15 cellular contexts compared by ENCODE assay signal in the genomic region with DNA sequence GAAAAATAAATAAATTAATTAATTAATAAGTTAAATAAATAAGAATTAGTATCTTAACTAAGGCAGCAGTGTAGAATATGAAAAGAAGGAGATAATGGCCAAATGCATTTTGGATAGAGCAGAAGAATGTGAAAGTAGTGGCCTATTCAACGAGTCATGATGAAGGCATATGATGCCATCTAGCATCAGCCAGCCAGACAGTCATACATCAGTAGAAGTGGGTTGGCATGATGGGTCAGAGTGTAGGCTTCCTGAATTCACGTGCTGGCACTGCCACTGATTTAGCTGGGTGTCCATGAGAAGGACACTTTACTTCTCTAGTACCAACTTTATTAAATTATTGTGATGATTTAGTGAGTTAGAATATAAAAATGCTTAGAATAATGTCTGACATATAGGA.
"Had no signal": no experiment of that assay in that cellular context is flagged by ENCODE, and none has a peak within 500 bp of the region (broad histone marks: within the 10 kb centered on the region; RNA-seq: fewer than 3 reads in every experiment).

No MANE protein-coding gene starts in this region.

- FAIRE-seq: colon, urothelium cell line had no signal

- H3K9ac ChIP-seq: parathyroid adenoma had no signal

- H3K36me3 ChIP-seq: breast epithelium, neutrophil, tibial artery had no signal

- H3K27me3 ChIP-seq: breast epithelium, foreskin keratinocyte, neutrophil, tibial artery had no signal

- H3K9me3 ChIP-seq: breast epithelium, neutrophil, tibial artery had no signal

- H3K27ac ChIP-seq: breast epithelium, foreskin keratinocyte, neutrophil, parathyroid adenoma, tibial artery had no signal

- DNase-seq: activated CD4-positive, alpha-beta T cell treated with anti-CD3 and anti-CD28 coated beads, Interleukin-2, amount 10 ng/mL, durations not matched to agents 7 days and 5 days; activated CD4-positive, CD25-positive, alpha-beta regulatory T cell; activated naive CD4-positive, alpha-beta T cell; activated naive CD8-positive, alpha-beta T cell treated with anti-CD3 and anti-CD28 coated beads, Interleukin-2, amount 10 ng/mL, durations not matched to agents 7 days and 5 days; effector CD8-positive, alpha-beta T cell; head of caudate nucleus; natural killer cell; tibial artery had no signal

- H3K4me3 ChIP-seq: breast epithelium, tibial artery had no signal

- H2AFZ ChIP-seq: parathyroid adenoma had no signal

- H3K4me1 ChIP-seq: breast epithelium, foreskin keratinocyte, parathyroid adenoma had no signal

- H3K79me2 ChIP-seq: parathyroid adenoma had no signal

- ATAC-seq: foreskin keratinocyte; natural killer cell; stimulated activated effector memory CD8-positive, alpha-beta T cell treated with anti-CD3 and anti-CD28 coated beads, Interleukin-12 subunit alpha, Interleukin-12 subunit beta, amount 100 ng/mL, for 72 hours had no signal
